Comparison of ENCODE assay signal across 10 cellular contexts in the genomic region with DNA sequence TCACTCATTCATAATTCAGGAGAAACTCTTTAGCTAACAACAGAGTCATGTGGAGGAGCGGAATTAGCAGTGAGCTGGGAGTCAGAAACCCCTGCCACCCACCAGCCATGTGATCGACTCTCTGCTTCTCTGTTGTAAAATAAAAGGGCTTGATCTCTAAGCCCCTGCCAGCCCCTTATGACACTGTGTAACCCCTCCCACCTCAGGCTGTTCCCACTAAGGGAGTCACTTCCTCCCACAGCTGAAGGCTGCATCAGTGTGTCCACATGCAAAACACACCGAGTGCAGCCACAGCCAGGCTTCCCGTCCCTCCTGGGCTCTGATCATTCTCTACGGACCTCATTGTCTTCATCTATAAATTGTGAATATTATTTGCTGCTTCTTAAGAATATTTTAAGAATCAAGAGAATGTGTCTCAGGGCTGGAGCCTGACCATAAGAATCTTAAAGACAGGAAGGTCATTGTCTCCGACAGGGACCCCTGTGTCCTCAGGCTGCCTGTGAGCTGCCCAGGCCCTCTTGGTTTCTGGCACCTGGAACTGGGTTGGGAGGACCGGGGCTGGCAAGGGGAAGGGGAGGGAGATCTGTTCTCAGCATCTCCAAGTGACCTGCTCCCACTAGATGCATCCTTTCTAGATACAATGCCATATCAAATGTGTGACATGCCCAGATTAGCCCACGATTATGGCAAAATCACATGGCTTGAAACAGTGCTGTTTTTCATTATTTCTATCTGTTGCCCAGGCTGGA.
DNase-seq lines count a peak whose midpoint lies in the region; ATAC-seq, FAIRE-seq and TF ChIP-seq lines count a peak whose summit lies in the region.
"Had no signal": no experiment of that assay in that cellular context is flagged by ENCODE, and none has a peak within 500 bp of the region (broad histone marks: within the 10 kb centered on the region; RNA-seq: fewer than 3 reads in every experiment).

No MANE protein-coding gene starts in this region.

- peak overlapping the region; percentile 95; the same call in 1 of the 2 replicates for H2AFZ ChIP-seq in Karpas-422 (ENCODE audit: low read length)

- peak overlapping the region; percentile 72 for H3K4me3 Mint-ChIP-seq in activated naive CD4-positive, alpha-beta T cell treated with anti-CD3 and anti-CD28 coated beads, Interleukin-2, amount 50 U/mL, for 24 hours

- POLR2A ChIA-PET in AG04450 (lab: Yijun Ruan, JAX): no interaction called here

- intact Hi-C loops in mucosa of descending colon (cut with DNase I, micrococcal nuclease): no loop called here

- peaks cover 25% of the 10 kb centered on the region for H3K4me1 ChIP-seq in Karpas-422 (ENCODE audit: low read length)
- peaks cover 8% of the 10 kb centered on the region for H3K4me1 ChIP-seq in mucosa of descending colon (ENCODE audit: low read depth)

- H3K79me2 ChIP-seq in Karpas-422 (ENCODE audit: low read length): no peaks in the 10 kb centered on the region

- H3K27ac ChIP-seq in AG04450 (ENCODE audit: low read depth, low read length) (peak overlapping the region; percentile 68), Karpas-422 (ENCODE audit: low read length) (no peak overlapping the region)
- H3K27ac ChIP-seq: KMS-11 had no signal

- H3K4me2 ChIP-seq in Karpas-422 (ENCODE audit: low read depth, low read length, poor library complexity, severe bottlenecking): peak overlapping the region; percentile 82
- H3K4me2 ChIP-seq: KMS-11 had no signal

- peaks cover 75% of the 10 kb centered on the region for H3K4me1 Mint-ChIP-seq in activated naive CD4-positive, alpha-beta T cell treated with anti-CD3 and anti-CD28 coated beads, Interleukin-2, amount 50 U/mL, for 24 hours

- H3K27me3 ChIP-seq in AG04450 (ENCODE audit: control insufficient read depth, insufficient read depth, low read length) (peaks cover 2% of the 10 kb centered on the region), Karpas-422 (ENCODE audit: low read length) (no peaks in the 10 kb centered on the region)

- H3K9me3 ChIP-seq in AG04450 (ENCODE audit: control insufficient read depth, insufficient read depth, low read length): 0 out of 2 replicates have a peak, but pooled peaks cover 3% of the 10 kb centered on the region
- H3K9me3 ChIP-seq in Karpas-422 (ENCODE audit: low read length): no peaks in the 10 kb centered on the region
- H3K9me3 ChIP-seq in mucosa of descending colon: no peaks in the 10 kb centered on the region

- no peaks in the 10 kb centered on the region for H3K27me3 Mint-ChIP-seq in activated naive CD4-positive, alpha-beta T cell treated with anti-CD3 and anti-CD28 coated beads, Interleukin-2, amount 50 U/mL, for 24 hours

- no peaks in the 10 kb centered on the region for H3K9me3 Mint-ChIP-seq in activated naive CD4-positive, alpha-beta T cell treated with anti-CD3 and anti-CD28 coated beads, Interleukin-2, amount 50 U/mL, for 24 hours

- H3K9me2 ChIP-seq in Karpas-422 (replicated peaks; ENCODE audit: insufficient read depth, low read length): no peaks in the 10 kb centered on the region

- DNase-seq in AG04450 (ENCODE audit: low read depth, low spot score) (no peak), Karpas-422 (peak; percentile 83), mucosa of descending colon (no peak), RCC 7860 (ENCODE audit: low spot score) (no peak), NCI-H748 treated with DMSO at 0.1 percent for 48 hours (lab: John Stamatoyannopoulos, UW) (no peak), HTR-8/SVneo (ENCODE audit: insufficient read length, low spot score) (no peak)
- DNase-seq: central memory CD4-positive, alpha-beta T cell had no signal

- no peaks in the 10 kb centered on the region for H4K20me1 ChIP-seq in Karpas-422 (ENCODE audit: insufficient read depth, low read depth, low read length)

- CTCF ChIA-PET in AG04450 (lab: Charles Lee): interaction anchor here (1.1 to 2.2 kb wide), 4 partner anchors 9 to 135 kb away, joined by 3 to 16 read pairs (median 6); no protein-coding TSS in a partner anchor

- TF ChIP-seq CTCF in AG04450 (IDR thresholded peaks at IDR 0.05; ENCODE audit: low read depth, low read length): no peak
- TF ChIP-seq CTCF in mucosa of descending colon (IDR thresholded peaks at IDR 0.05): no peak

- peak overlapping the region; percentile 90 for H3K27ac Mint-ChIP-seq in activated naive CD4-positive, alpha-beta T cell treated with anti-CD3 and anti-CD28 coated beads, Interleukin-2, amount 50 U/mL, for 24 hours

- H3K9ac ChIP-seq in Karpas-422 (ENCODE audit: low read length): peak overlapping the region; percentile 61
- H3K9ac ChIP-seq: KMS-11 had no signal

- H3K36me3 ChIP-seq in Karpas-422 (ENCODE audit: insufficient read depth, low read length) (no peaks in the 10 kb centered on the region), mucosa of descending colon (ENCODE audit: low read depth) (no peaks in the 10 kb centered on the region)

- H3K4me3 ChIP-seq in AG04450 (ENCODE audit: low read depth, low read length) (peak overlapping the region; percentile 45), Karpas-422 (ENCODE audit: low read length) (peak overlapping the region; percentile 63), mucosa of descending colon (no peak overlapping the region)

- no peak for FAIRE-seq in RCC 7860 (lab: Jason Lieb, UNC)
- no peak for FAIRE-seq in HTR-8/SVneo (lab: Jason Lieb, UNC)

- H3K36me3 Mint-ChIP-seq in activated naive CD4-positive, alpha-beta T cell treated with anti-CD3 and anti-CD28 coated beads, Interleukin-2, amount 50 U/mL, for 24 hours: peaks cover 4% of the 10 kb centered on the region

- ATAC-seq in mucosa of descending colon (peak; percentile 23), GM18519 (IDR thresholded peaks at IDR 0.05; ENCODE audit: low FRiP score, unreplicated experiment) (no peak)
